Comparison of ENCODE assay signal across 18 cellular contexts in the genomic region with DNA sequence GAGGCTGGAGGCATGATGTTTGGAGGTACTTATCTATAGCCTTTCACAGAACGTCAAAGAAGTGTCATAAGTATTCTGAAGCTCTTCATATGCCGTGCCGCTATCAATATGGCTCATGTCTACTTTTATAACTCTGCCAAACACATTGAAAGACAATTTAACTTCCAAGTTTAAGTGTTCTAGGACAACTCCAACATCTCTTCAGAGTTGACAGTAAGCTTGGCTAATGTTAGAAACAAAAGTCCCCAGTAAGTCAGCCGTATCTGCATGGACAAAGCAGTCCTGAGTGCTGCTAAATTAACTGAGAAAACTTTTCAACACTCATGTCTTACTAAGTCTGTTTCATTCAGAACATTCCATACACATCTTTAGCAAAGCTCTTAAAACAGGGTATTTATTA. TPM values are rescaled to one million over a fixed set of nuclear protein-coding genes. Genes with fewer than 3 reads are reported as not detected.
A peak's percentile ranks its signal among the peaks of the same experiment; 100 is the strongest.
DNase-seq lines count a peak whose midpoint lies in the region; ATAC-seq and TF ChIP-seq lines count a peak whose summit lies in the region.
"Had no signal": no experiment of that assay in that cellular context is flagged by ENCODE, and none has a peak within 500 bp of the region (broad histone marks: within the 10 kb centered on the region; RNA-seq: fewer than 3 reads in every experiment).

No MANE protein-coding gene starts in this region.

- BruUV-seq in OCI-LY7 (replicated peaks; lab: Mats Ljungman, UMichigan): TSS peak; percentile 26

- no peak for TF ChIP-seq POLR2A in Peyer's patch (IDR thresholded peaks at IDR 0.05)

- H3K4me3 ChIP-seq in OCI-LY7 (ENCODE audit: low read depth, low read length, poor library complexity, severe bottlenecking) (no peak overlapping the region), upper lobe of right lung (no peak overlapping the region), Peyer's patch (no peak overlapping the region)
- H3K4me3 ChIP-seq: BLaER1 treated with 17β-estradiol and CSF1 and Interleukin-3, amounts not matched to agents 10 nM and 100 nM had no signal

- H3K79me2 ChIP-seq in OCI-LY7 (ENCODE audit: insufficient read depth, low read depth, low read length): peaks cover 99% of the 10 kb centered on the region

- no peak for DNase-seq in stimulated activated naive CD8-positive, alpha-beta T cell treated with anti-CD3 and anti-CD28 coated beads, Interleukin-15, Interleukin-2, amounts not matched to agents 100 U/mL and 50 U/mL, for 24 hours
- DNase-seq in OCI-LY7 (ENCODE audit: low spot score): no peak
- DNase-seq in left ventricle myocardium superior: no peak
- DNase-seq in COLO829 (ENCODE audit: low spot score): no peak
- no peak for DNase-seq in upper lobe of right lung
- DNase-seq in Peyer's patch: no peak
- DNase-seq: Caco-2, DMS153, GDM1, H9, NCI-H1417, NCI-H1930, NCI-H345, NCI-H524 treated with DMSO at 0.1 percent for 48 hours, SHP77 treated with DMSO at 0.1 percent for 48 hours, SK-N-SH had no signal

- H3K4me3 Mint-ChIP-seq in stimulated activated naive CD8-positive, alpha-beta T cell treated with anti-CD3 and anti-CD28 coated beads, Interleukin-15, Interleukin-2, amounts not matched to agents 100 ng/mL and 50 ng/mL, for 24 hours: no peak overlapping the region
- H3K4me3 Mint-ChIP-seq: H9 had no signal

- H3K27me3 Mint-ChIP-seq in stimulated activated naive CD8-positive, alpha-beta T cell treated with anti-CD3 and anti-CD28 coated beads, Interleukin-15, Interleukin-2, amounts not matched to agents 100 ng/mL and 50 ng/mL, for 24 hours: no peaks in the 10 kb centered on the region

- H3K9me3 ChIP-seq in OCI-LY7 (ENCODE audit: low read length) (no peaks in the 10 kb centered on the region; the same call in 1 of the 2 replicates), upper lobe of right lung (no peaks in the 10 kb centered on the region), Peyer's patch (no peaks in the 10 kb centered on the region)
- H3K9me3 ChIP-seq: BLaER1 treated with 17β-estradiol and CSF1 and Interleukin-3, amounts not matched to agents 10 nM and 100 nM; Caco-2; SK-N-SH had no signal

- no peaks in the 10 kb centered on the region for H3K9me3 Mint-ChIP-seq in stimulated activated naive CD8-positive, alpha-beta T cell treated with anti-CD3 and anti-CD28 coated beads, Interleukin-15, Interleukin-2, amounts not matched to agents 100 ng/mL and 50 ng/mL, for 24 hours
- H3K9me3 Mint-ChIP-seq: H9 had no signal

- H3K27ac Mint-ChIP-seq in stimulated activated naive CD8-positive, alpha-beta T cell treated with anti-CD3 and anti-CD28 coated beads, Interleukin-15, Interleukin-2, amounts not matched to agents 100 ng/mL and 50 ng/mL, for 24 hours: peak overlapping the region; percentile 58
- H3K27ac Mint-ChIP-seq: H9 had no signal

- POLR2A ChIA-PET in OCI-LY7 (lab: Charles Lee): interaction anchor here (0.9 to 5.5 kb wide), 6 partner anchors 8 to 102 kb away, joined by 3 to 20 read pairs (median 6); a partner anchor contains a TSS

- peaks cover 87% of the 10 kb centered on the region for H3K36me3 ChIP-seq in OCI-LY7 (ENCODE audit: insufficient read depth, low read length)
- H3K36me3 ChIP-seq in upper lobe of right lung: peaks cover 12% of the 10 kb centered on the region
- H3K36me3 ChIP-seq in Peyer's patch: peaks cover 0 to 5% (median 0%) of the 10 kb centered on the region in 3 donors

- H3K4me1 ChIP-seq in OCI-LY7 (ENCODE audit: insufficient read depth, low read length, poor library complexity, severe bottlenecking) (peaks cover 72% of the 10 kb centered on the region), upper lobe of right lung (peaks cover 7% of the 10 kb centered on the region), Peyer's patch (peaks cover 0 to 7% (median 5%) of the 10 kb centered on the region in 4 donors)
- H3K4me1 ChIP-seq: Caco-2 had no signal

- H3K4me2 ChIP-seq in OCI-LY7 (ENCODE audit: low read length): no peak overlapping the region
- H3K4me2 ChIP-seq: SK-N-SH had no signal

- peaks cover 49% of the 10 kb centered on the region for H3K36me3 Mint-ChIP-seq in stimulated activated naive CD8-positive, alpha-beta T cell treated with anti-CD3 and anti-CD28 coated beads, Interleukin-15, Interleukin-2, amounts not matched to agents 100 ng/mL and 50 ng/mL, for 24 hours (ENCODE audit: low read depth)

- H3K9me2 ChIP-seq in OCI-LY7 (ENCODE audit: insufficient read depth, low read length): no peaks in the 10 kb centered on the region
- H3K9me2 ChIP-seq: SK-N-SH had no signal

- no peak overlapping the region for H3K27ac ChIP-seq in OCI-LY7 (ENCODE audit: low read depth, low read length, poor library complexity, severe bottlenecking)
- no peak overlapping the region for H3K27ac ChIP-seq in upper lobe of right lung
- no peak overlapping the region for H3K27ac ChIP-seq in Peyer's patch
- H3K27ac ChIP-seq: BLaER1 treated with 17β-estradiol and CSF1 and Interleukin-3, amounts not matched to agents 10 nM and 100 nM had no signal

- H4K20me1 ChIP-seq in OCI-LY7 (ENCODE audit: insufficient read depth, low read length): peaks cover 45% of the 10 kb centered on the region

- H2AFZ ChIP-seq in OCI-LY7 (ENCODE audit: low read length): no peak overlapping the region

- TF ChIP-seq CTCF in OCI-LY7 (conservative IDR thresholded peaks at IDR 0.05; ENCODE audit: low read length) (no peak), upper lobe of right lung (IDR thresholded peaks at IDR 0.05) (no peak), Peyer's patch (IDR thresholded peaks at IDR 0.05) (no peak)

- CTCF ChIA-PET in OCI-LY7 (lab: Charles Lee; ENCODE audit: unreplicated experiment): no interaction called here

- ATAC-seq in stimulated activated naive CD8-positive, alpha-beta T cell treated with anti-CD3 and anti-CD28 coated beads, Interleukin-15, Interleukin-2, amounts not matched to agents 100 U/mL and 50 U/mL, for 24 hours: no peak
- peak; percentile 82 for ATAC-seq in left ventricle myocardium superior
- no peak for ATAC-seq in upper lobe of right lung

- intact Hi-C loops in OCI-LY7 (cut with micrococcal nuclease; ENCODE audit: unreplicated experiment): no loop called here
- intact Hi-C loops in left ventricle myocardium superior (cut with micrococcal nuclease): no loop called here
- intact Hi-C loops in upper lobe of right lung (cut with DNase I): no loop called here

- peaks cover 65% of the 10 kb centered on the region for H3K4me1 Mint-ChIP-seq in stimulated activated naive CD8-positive, alpha-beta T cell treated with anti-CD3 and anti-CD28 coated beads, Interleukin-15, Interleukin-2, amounts not matched to agents 100 ng/mL and 50 ng/mL, for 24 hours (ENCODE audit: low read depth)

- H3K27me3 ChIP-seq in upper lobe of right lung: no peaks in the 10 kb centered on the region
- H3K27me3 ChIP-seq in Peyer's patch: no peaks in the 10 kb centered on the region
- H3K27me3 ChIP-seq: BLaER1 treated with 17β-estradiol and CSF1 and Interleukin-3, amounts not matched to agents 10 nM and 100 nM had no signal

RNA-seq across cellular contexts. Expression of a gene that starts 32.2 kb away (rescaled TPM):
- 240 and 244 TPM in 2 replicates for total RNA-seq in OCI-LY7 (2014; rRNA removed; shearing (Covaris generic))
- total RNA-seq in OCI-LY7 (2022) (294 and 308 TPM in 2 replicates), left ventricle myocardium superior (84.2 TPM), upper lobe of right lung (139 TPM), Peyer's patch (100 to 1,000 TPM in 2 of 4 donors, 10 to 100 TPM in 2; 64.8 to 120 (median 98.3) TPM)
